In genomic region chr1:67174716-67175284, GRCh38 we compare ENCODE assay signal across 1 cellular context.
TF ChIP-seq lines count a peak whose summit lies in the region.

No MANE protein-coding gene starts in this region.

TF ChIP-seq in H1, 55 proteins besides CTCF, POLR2A, EP300 and RAD21:
- TF ChIP-seq RFX5 (IDR thresholded peaks at IDR 0.05; ENCODE audit: borderline replicate concordance, low read depth, low read length) (no peak), CHD2 (IDR thresholded peaks at IDR 0.05; ENCODE audit: low read length) (no peak), SIRT6 (IDR thresholded peaks at IDR 0.05; ENCODE audit: low read length) (no peak), CBX8 (IDR thresholded peaks at IDR 0.05; ENCODE audit: borderline replicate concordance, low read depth, low read length) (no peak), TAF1 (IDR thresholded peaks at IDR 0.05; ENCODE audit: low read depth, low read length) (no peak), SP1 (IDR thresholded peaks at IDR 0.05; ENCODE audit: low read depth, low read length) (no peak), SRF (IDR thresholded peaks at IDR 0.05; ENCODE audit: low read depth, low read length) (no peak), HDAC2 (IDR thresholded peaks at IDR 0.05; ENCODE audit: borderline replicate concordance in 1 of 2, low read depth in 2 of 2, low read length in 2 of 2) (no peak), RBBP5 (IDR thresholded peaks at IDR 0.05; ENCODE audit: borderline replicate concordance, low read depth, low read length) (no peak), POU5F1 (IDR thresholded peaks at IDR 0.05; ENCODE audit: low read depth, low read length) (no peak), BACH1 (IDR thresholded peaks at IDR 0.05; ENCODE audit: low read length) (no peak), USF2 (IDR thresholded peaks at IDR 0.05; ENCODE audit: low read length) (no peak), GTF2F1 (IDR thresholded peaks at IDR 0.05; ENCODE audit: borderline replicate concordance, low read depth, low read length) (no peak), PHF8 (conservative IDR thresholded peaks at IDR 0.05; ENCODE audit: low read depth, low read length) (no peak), POLR2AphosphoS5 (IDR thresholded peaks at IDR 0.05; ENCODE audit: low read depth, low read length) (no peak), TAF7 (optimal IDR thresholded peaks at IDR 0.05; ENCODE audit: borderline replicate concordance, low read depth, low read length) (no peak), SP2 (IDR thresholded peaks at IDR 0.05; ENCODE audit: low read length) (no peak)
